Comparison of ENCODE assay signal across 22 cellular contexts in genomic region chr2:39632871-39633270, GRCh38. TPM values are rescaled to one million over a fixed set of nuclear protein-coding genes. Genes with fewer than 3 reads are reported as not detected.
DNase-seq lines count a peak whose midpoint lies in the region; ATAC-seq and TF ChIP-seq lines count a peak whose summit lies in the region.
"Had no signal": no experiment of that assay in that cellular context is flagged by ENCODE, and none has a peak within 500 bp of the region (broad histone marks: within the 10 kb centered on the region; RNA-seq: fewer than 3 reads in every experiment).

No MANE protein-coding gene starts in this region.

- no peaks in the 10 kb centered on the region for H3K36me3 ChIP-seq in breast epithelium
- H3K36me3 ChIP-seq: heart right ventricle had no signal

- H3K36me3 Mint-ChIP-seq in MCF 10A (ENCODE audit: insufficient read depth, unreplicated experiment) = no peaks in the 10 kb centered on the region
- H3K36me3 Mint-ChIP-seq: naive thymus-derived CD4-positive, alpha-beta T cell; type B pancreatic cell had no signal

- in situ Hi-C loops in astrocyte of the cerebellum (cut with HindIII; ENCODE audit: low sequenced_read_pairs) = no loop called here

- no TSS peak for BruUV-seq in MCF 10A (replicated peaks; lab: Mats Ljungman, UMichigan)

- POLR2A ChIA-PET in MCF 10A (lab: Yijun Ruan, JAX) = interaction anchor here (1.1 kb wide), 1 partner anchor 11 kb away, joined by 5 read pairs; no protein-coding TSS in a partner anchor

- intact Hi-C loops in MCF 10A (cut with micrococcal nuclease) = no loop called here
- intact Hi-C loops in breast epithelium (cut with DNase I; ENCODE audit: low total_unique reads) = no loop called here

- DNase-seq in MCF 10A (ENCODE audit: unreplicated experiment) (peak; percentile 64), breast epithelium (ENCODE audit: low spot score in 2 of 2) (no peak), astrocyte of the cerebellum (ENCODE audit: low read depth) (peak; percentile 95), glomerular visceral epithelial cell (ENCODE audit: extremely low spot score) (peak; percentile 71), amniotic stem cell (lab: John Stamatoyannopoulos, UW) (no peak), NCI-H446 treated with DMSO at 0.1 percent for 48 hours (lab: John Stamatoyannopoulos, UW) (no peak), 8988T (no peak)
- DNase-seq: activated naive CD4-positive, alpha-beta T cell; caudate nucleus; COR-L47; heart right ventricle; naive thymus-derived CD4-positive, alpha-beta T cell; NCI-H1105 treated with DMSO at 0.1 percent for 48 hours; NCI-H524; stimulated activated CD4-positive, alpha-beta T cell treated with anti-CD3 and anti-CD28 coated beads, Interleukin-4, amount 100 ng/mL, for 1 hour; SW 1271 had no signal

- H3K27ac Mint-ChIP-seq in MCF 10A (ENCODE audit: low read depth, unreplicated experiment) = no peak overlapping the region
- H3K27ac Mint-ChIP-seq: naive thymus-derived CD4-positive, alpha-beta T cell; type B pancreatic cell; WTC11 had no signal

- TF ChIP-seq CTCF in MCF 10A (IDR thresholded peaks at IDR 0.05; ENCODE audit: unreplicated experiment) = no peak
- TF ChIP-seq CTCF in breast epithelium (IDR thresholded peaks at IDR 0.05) = no peak
- no peak for TF ChIP-seq CTCF in astrocyte of the cerebellum (IDR thresholded peaks at IDR 0.05; ENCODE audit: low read depth, low read length, missing control alignments)

- no peak for TF ChIP-seq POLR2A in breast epithelium (IDR thresholded peaks at IDR 0.05)

- ATAC-seq in HG02763 (IDR thresholded peaks at IDR 0.05; ENCODE audit: unreplicated experiment) = no peak
- ATAC-seq: heart right ventricle; HepG2; left lobe of liver; naive thymus-derived CD4-positive, alpha-beta T cell; Panc1; WTC11 had no signal

- peaks cover 17% of the 10 kb centered on the region for H3K4me1 Mint-ChIP-seq in MCF 10A (ENCODE audit: insufficient read depth, unreplicated experiment)
- H3K4me1 Mint-ChIP-seq: naive thymus-derived CD4-positive, alpha-beta T cell; WTC11 had no signal

- CTCF ChIA-PET in MCF 10A (lab: Yijun Ruan, JAX) = no interaction called here

- no peaks in the 10 kb centered on the region for H3K9me3 ChIP-seq in breast epithelium
- H3K9me3 ChIP-seq: heart right ventricle had no signal

- H3K4me3 ChIP-seq in breast epithelium (no peak overlapping the region), astrocyte of the cerebellum (ENCODE audit: low read depth, low read length) (no peak overlapping the region)
- H3K4me3 ChIP-seq: heart right ventricle had no signal

- H3K27ac ChIP-seq in breast epithelium = no peak overlapping the region

- no peaks in the 10 kb centered on the region for H3K27me3 ChIP-seq in breast epithelium
- H3K27me3 ChIP-seq: heart right ventricle had no signal

- H3K27me3 Mint-ChIP-seq in MCF 10A (ENCODE audit: insufficient read depth, unreplicated experiment) = no peaks in the 10 kb centered on the region
- H3K27me3 Mint-ChIP-seq: type B pancreatic cell had no signal

- H3K9me3 Mint-ChIP-seq in MCF 10A (ENCODE audit: unreplicated experiment) = no peaks in the 10 kb centered on the region
- H3K9me3 Mint-ChIP-seq: type B pancreatic cell had no signal

- no peaks in the 10 kb centered on the region for H3K4me1 ChIP-seq in breast epithelium

- H3K4me3 Mint-ChIP-seq in MCF 10A (ENCODE audit: unreplicated experiment) = no peak overlapping the region
- H3K4me3 Mint-ChIP-seq: naive thymus-derived CD4-positive, alpha-beta T cell; type B pancreatic cell; WTC11 had no signal

RNA-seq across cellular contexts. Expression of gene TMEM178A, which starts 32.8 kb away (rescaled TPM):
- total RNA-seq in MCF 10A (2022) = 0.66 and 0.86 TPM in 2 replicates
- total RNA-seq in breast epithelium = 1 to 10 TPM; 1.9 to 9.4 (median 3.6) TPM

Comparison
In these comparisons a context has a peak if more than half of its experiments do, and no peak if none do; other contexts are left out.
1. DNase-seq: peak in MCF 10A (single experiment), astrocyte of the cerebellum (single experiment) and glomerular visceral epithelial cell (single experiment); none in breast epithelium (0 of 2), amniotic stem cell (single experiment), NCI-H446 treated with DMSO at 0.1 percent for 48 hours (single experiment) and 8988T (single experiment).